In the genomic region with DNA sequence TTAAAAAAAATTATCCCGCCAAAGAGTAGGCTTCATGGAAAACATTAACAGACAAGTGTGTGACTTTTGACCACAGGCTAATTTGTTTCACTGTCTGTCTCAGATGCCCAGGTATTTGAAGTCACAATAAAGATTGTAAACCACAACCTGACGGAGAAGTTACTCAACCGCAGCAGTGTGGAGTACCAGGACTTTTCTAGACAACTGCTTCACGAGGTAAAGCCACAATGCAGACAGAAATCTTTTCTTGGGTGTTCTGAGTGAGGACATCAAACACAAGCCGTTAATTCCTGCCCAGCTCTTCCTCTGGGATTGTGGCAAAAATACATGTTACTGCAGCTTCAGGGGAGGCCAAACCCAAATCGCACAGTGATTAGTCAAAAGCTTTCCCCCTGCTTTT, we compare ENCODE assay signal across 26 cellular contexts. TPM values are rescaled to one million over a fixed set of nuclear protein-coding genes. Genes with fewer than 3 reads are reported as not detected.
A peak's percentile ranks its signal among the peaks of the same experiment; 100 is the strongest.
DNase-seq lines count a peak whose midpoint lies in the region; ATAC-seq and TF ChIP-seq lines count a peak whose summit lies in the region.
"Had no signal": no experiment of that assay in that cellular context is flagged by ENCODE, and none has a peak within 500 bp of the region (broad histone marks: within the 10 kb centered on the region; RNA-seq: fewer than 3 reads in every experiment).

No MANE protein-coding gene starts in this region.

- H3K4me3 ChIP-seq in SJSA1 = no peak overlapping the region
- H3K4me3 ChIP-seq: lower lobe of right lung, prostate gland, SJCRH30, tibial artery had no signal

- no peaks in the 10 kb centered on the region for H3K9me3 ChIP-seq in SJSA1 (replicated peaks)
- H3K9me3 ChIP-seq: lower lobe of right lung, prostate gland, SJCRH30, tibial artery had no signal

- H3K9me3 Mint-ChIP-seq in endothelial cell (ENCODE audit: unreplicated experiment) = no peaks in the 10 kb centered on the region
- H3K9me3 Mint-ChIP-seq: CD4-positive, alpha-beta T cell; naive thymus-derived CD4-positive, alpha-beta T cell; stimulated activated memory B cell treated with anti-CD40 and anti-IgM and Interleukin-4, amounts not matched to agents 10 μg/mL and 1 μg/mL and 100 μg/mL, for 72 hours; T-helper 2 cell treated with Interferon-gamma antibody and Interleukin-4, amounts not matched to agents 5 μg/mL and 100 μg/mL, for 36 hours had no signal

- H3K27me3 ChIP-seq in SJSA1 (replicated peaks) = no peaks in the 10 kb centered on the region
- H3K27me3 ChIP-seq: tibial artery had no signal

- intact Hi-C loops in left colon (cut with DNase I, micrococcal nuclease) = no loop called here

- no peak overlapping the region for H3K4me3 Mint-ChIP-seq in endothelial cell (ENCODE audit: unreplicated experiment)
- H3K4me3 Mint-ChIP-seq: CD4-positive, alpha-beta T cell; IgD-negative memory B cell; naive thymus-derived CD4-positive, alpha-beta T cell; stimulated activated memory B cell treated with anti-CD40 and anti-IgM and Interleukin-4, amounts not matched to agents 10 μg/mL and 1 μg/mL and 100 μg/mL, for 72 hours; T-helper 2 cell treated with Interferon-gamma antibody and Interleukin-4, amounts not matched to agents 5 μg/mL and 100 μg/mL, for 36 hours had no signal

- TF ChIP-seq CTCF in endothelial cell (IDR thresholded peaks at IDR 0.05; ENCODE audit: unreplicated experiment) = no peak

- H3K27me3 Mint-ChIP-seq in endothelial cell (ENCODE audit: unreplicated experiment) = peaks cover 10% of the 10 kb centered on the region
- H3K27me3 Mint-ChIP-seq: CD4-positive, alpha-beta T cell had no signal

- peaks cover 8% of the 10 kb centered on the region for H3K4me1 Mint-ChIP-seq in endothelial cell (ENCODE audit: unreplicated experiment)

- H3K27ac ChIP-seq in SJSA1 = peak overlapping the region; percentile 42
- H3K27ac ChIP-seq: lower lobe of right lung, prostate gland, SJCRH30, tibial artery had no signal

- peaks cover 36% of the 10 kb centered on the region for H3K4me1 ChIP-seq in SJSA1 (replicated peaks)
- H3K4me1 ChIP-seq: prostate gland, SJCRH30 had no signal

- in situ Hi-C loops in ACHN (cut with HindIII; ENCODE audit: low pct_ligation_motif_present, low pct_unique_long_range_greater_than_20kb, low sequenced_read_pairs) = no loop called here

- no peaks in the 10 kb centered on the region for H3K36me3 Mint-ChIP-seq in endothelial cell (ENCODE audit: low read depth, unreplicated experiment)
- H3K36me3 Mint-ChIP-seq: IgD-negative memory B cell; naive thymus-derived CD4-positive, alpha-beta T cell; stimulated activated memory B cell treated with anti-CD40 and anti-IgM and Interleukin-4, amounts not matched to agents 10 μg/mL and 1 μg/mL and 100 μg/mL, for 72 hours had no signal

- ATAC-seq in left colon = peak; percentile 67
- no peak for ATAC-seq in GM19455 (IDR thresholded peaks at IDR 0.05; ENCODE audit: unreplicated experiment)
- ATAC-seq: lower lobe of right lung; naive thymus-derived CD4-positive, alpha-beta T cell; stimulated activated memory B cell treated with anti-CD40 and anti-IgM and Interleukin-4, amounts not matched to agents 10 μg/mL and 1 μg/mL and 100 μg/mL, for 72 hours had no signal

- no peak overlapping the region for H3K27ac Mint-ChIP-seq in endothelial cell (ENCODE audit: unreplicated experiment)
- H3K27ac Mint-ChIP-seq: CD4-positive, alpha-beta T cell; IgD-negative memory B cell; stimulated activated memory B cell treated with anti-CD40 and anti-IgM and Interleukin-4, amounts not matched to agents 10 μg/mL and 1 μg/mL and 100 μg/mL, for 72 hours; T-helper 2 cell treated with Interferon-gamma antibody and Interleukin-4, amounts not matched to agents 5 μg/mL and 100 μg/mL, for 36 hours had no signal

- no peaks in the 10 kb centered on the region for H3K36me3 ChIP-seq in SJSA1
- H3K36me3 ChIP-seq: lower lobe of right lung, prostate gland, SJCRH30, tibial artery had no signal

- DNase-seq in ACHN (peak; percentile 27), H4 (ENCODE audit: low spot score) (peak; percentile 43), SJSA1 (ENCODE audit: low read depth in 1 of 2, low spot score in 2 of 2) (peak; percentile 65 to 72), left colon (no peak), DMS153 treated with DMSO at 0.1 percent for 48 hours (lab: John Stamatoyannopoulos, UW; ENCODE audit: unreplicated experiment) (no peak), endothelial cell (ENCODE audit: low spot score) (no peak), NCI-H1048 (lab: John Stamatoyannopoulos, UW) (no peak)
- DNase-seq: activated gamma-delta T cell treated with Interleukin-2 at 50 U/mL for 16 hours; anterior cingulate cortex; CD4-positive, alpha-beta T cell; lower lobe of right lung; naive thymus-derived CD4-positive, alpha-beta T cell; NCI-H1092; NCI-H2081; NCI-H510A treated with DMSO at 0.1 percent for 48 hours; SJCRH30; stimulated activated CD4-positive, alpha-beta T cell treated with anti-CD3 and anti-CD28 coated beads, Interleukin-12 subunit alpha, Interleukin-12 subunit beta, amount 100 ng/mL, for 4 hours; tibial artery had no signal

RNA-seq across cellular contexts. Expression of a gene that starts 30.9 kb away (rescaled TPM):
- total RNA-seq in H4 (2014; rRNA removed; shearing (Covaris generic)) = not detected in 2 replicates
- total RNA-seq in SJSA1 (2014; rRNA removed; shearing (Covaris generic)) = 0.22 TPM in 1 of 2 replicates, not detected in the other
- under 1 TPM; 0.28 to 0.43 TPM for total RNA-seq in left colon
- not detected for total RNA-seq in endothelial cell (ENCODE audit: unreplicated experiment)
- total RNA-seq: A673, endothelial cell of umbilical vein, frontal cortex had no signal

Comparison
In these comparisons a context has a peak if more than half of its experiments do, and no peak if none do; other contexts are left out.
1. DNase-seq: peak in ACHN (single experiment), H4 (single experiment) and SJSA1 (2 of 2); none in left colon (0 of 2), DMS153 treated with DMSO at 0.1 percent for 48 hours (single experiment), endothelial cell (single experiment) and NCI-H1048 (single experiment).